12 cellular contexts compared by ENCODE assay signal in genomic region chr15:64004582-64004981, GRCh38. TPM values are rescaled to one million over a fixed set of nuclear protein-coding genes. Genes with fewer than 3 reads are reported as not detected.
DNase-seq lines count a peak whose midpoint lies in the region; ATAC-seq and TF ChIP-seq lines count a peak whose summit lies in the region.
"Had no signal": no experiment of that assay in that cellular context is flagged by ENCODE, and none has a peak within 500 bp of the region (broad histone marks: within the 10 kb centered on the region; RNA-seq: fewer than 3 reads in every experiment).

No MANE protein-coding gene starts in this region.

- no peaks in the 10 kb centered on the region for H3K79me2 ChIP-seq in mesendoderm (ENCODE audit: control insufficient read depth, insufficient read depth, low read length)

- no peak overlapping the region for H4K5ac ChIP-seq in mesendoderm (ENCODE audit: low read length)

- WGBS in mesendoderm (ENCODE audit: extremely low coverage, insufficient coverage, low lambda C conversion rate), result no CpG with 5 or more reads among the region's 5 CpGs

- H3K4me1 Mint-ChIP-seq in activated naive CD8-positive, alpha-beta T cell treated with anti-CD3 and anti-CD28 coated beads, Interleukin-2, amount 50 U/mL, for 24 hours, result peaks cover 31% of the 10 kb centered on the region

- no peak overlapping the region for H2BK15ac ChIP-seq in mesendoderm (replicated peaks; ENCODE audit: low read depth)

- H3K36me3 ChIP-seq in mesendoderm (ENCODE audit: control insufficient read depth, insufficient read depth, low read length), result no peaks in the 10 kb centered on the region
- H3K36me3 ChIP-seq: BE2C had no signal

- H2AK5ac ChIP-seq in mesendoderm (ENCODE audit: low read length), result no peak overlapping the region

- no peak for ATAC-seq in activated naive CD8-positive, alpha-beta T cell treated with anti-CD3 and anti-CD28 coated beads, Interleukin-2, amount 50 U/mL, for 24 hours

- no peaks in the 10 kb centered on the region for H3K79me1 ChIP-seq in mesendoderm (ENCODE audit: low read length)

- H3K27ac Mint-ChIP-seq in activated naive CD8-positive, alpha-beta T cell treated with anti-CD3 and anti-CD28 coated beads, Interleukin-2, amount 50 U/mL, for 24 hours, result no peak overlapping the region

- no peaks in the 10 kb centered on the region for H3K9me3 Mint-ChIP-seq in activated naive CD8-positive, alpha-beta T cell treated with anti-CD3 and anti-CD28 coated beads, Interleukin-2, amount 50 U/mL, for 24 hours
- H3K9me3 Mint-ChIP-seq: activated T-helper 1 cell treated with anti-CD3 and anti-CD28 coated beads, Interleukin-12 subunit alpha, Interleukin-12 subunit beta, Interleukin-2, Interleukin-4 antibody, amounts not matched to agents 30 ng/mL and 10 ng/mL and 1 ng/mL, durations not matched to agents 14 hours and 24 hours and 36 hours had no signal

- no peak overlapping the region for H3K18ac ChIP-seq in mesendoderm (ENCODE audit: low read length)

- no peak overlapping the region for H3K23ac ChIP-seq in mesendoderm (ENCODE audit: low read length)

- no peak overlapping the region for H3K56ac ChIP-seq in mesendoderm (ENCODE audit: low read length)

- H3K27me3 Mint-ChIP-seq in activated naive CD8-positive, alpha-beta T cell treated with anti-CD3 and anti-CD28 coated beads, Interleukin-2, amount 50 U/mL, for 24 hours, result peaks cover 2% of the 10 kb centered on the region

- no peak overlapping the region for H3K4me3 ChIP-seq in epithelial cell of proximal tubule (ENCODE audit: low read depth, low read length)
- no peak overlapping the region for H3K4me3 ChIP-seq in mesendoderm (ENCODE audit: low read length)

- H3K4me2 ChIP-seq in mesendoderm (ENCODE audit: low read length), result no peak overlapping the region

- H3K4ac ChIP-seq in mesendoderm (ENCODE audit: low read depth, low read length), result no peak overlapping the region

- no peak overlapping the region for H2BK120ac ChIP-seq in mesendoderm (ENCODE audit: low read depth, low read length)

- no peak overlapping the region for H4K8ac ChIP-seq in mesendoderm (ENCODE audit: low read depth, low read length)

- no peaks in the 10 kb centered on the region for H3K27me3 ChIP-seq in mesendoderm (ENCODE audit: insufficient read depth, low read length, poor library complexity)
- H3K27me3 ChIP-seq: BE2C had no signal

- no peak overlapping the region for H3K27ac ChIP-seq in mesendoderm (ENCODE audit: low read depth, low read length)
- H3K27ac ChIP-seq: HL-60 had no signal

- H2BK5ac ChIP-seq in mesendoderm (ENCODE audit: low read length), result no peak overlapping the region

- no peaks in the 10 kb centered on the region for H3K36me3 Mint-ChIP-seq in activated naive CD8-positive, alpha-beta T cell treated with anti-CD3 and anti-CD28 coated beads, Interleukin-2, amount 50 U/mL, for 24 hours (ENCODE audit: low read depth)

- no peak for TF ChIP-seq CTCF in epithelial cell of proximal tubule (conservative IDR thresholded peaks at IDR 0.05; ENCODE audit: low read depth, low read length)

- H3K4me3 Mint-ChIP-seq in activated naive CD8-positive, alpha-beta T cell treated with anti-CD3 and anti-CD28 coated beads, Interleukin-2, amount 50 U/mL, for 24 hours, result no peak overlapping the region
- H3K4me3 Mint-ChIP-seq: activated T-helper 1 cell treated with anti-CD3 and anti-CD28 coated beads, Interleukin-12 subunit alpha, Interleukin-12 subunit beta, Interleukin-2, Interleukin-4 antibody, amounts not matched to agents 30 ng/mL and 10 ng/mL and 1 ng/mL, durations not matched to agents 14 hours and 24 hours and 36 hours had no signal

- no peak overlapping the region for H3K9ac ChIP-seq in mesendoderm (ENCODE audit: low read length)

- no peaks in the 10 kb centered on the region for H3K4me1 ChIP-seq in mesendoderm (ENCODE audit: control insufficient read depth, low read depth, low read length)
- H3K4me1 ChIP-seq: BE2C had no signal

- DNase-seq in Caki2 (ENCODE audit: low read depth) (peak; percentile 89), M059J (ENCODE audit: low read depth) (peak; percentile 96), epithelial cell of proximal tubule (ENCODE audit: low read depth) (peak; percentile 91), mesendoderm (peak; percentile 24), NCI-H2227 treated with DMSO at 0.1 percent for 48 hours (lab: John Stamatoyannopoulos, UW) (no peak), NCI-H1417 treated with DMSO at 0.1 percent for 48 hours (lab: John Stamatoyannopoulos, UW) (no peak)
- no peak for DNase-seq in activated naive CD8-positive, alpha-beta T cell treated with anti-CD3 and anti-CD28 coated beads, Interleukin-2, amount 50 U/mL, for 24 hours
- no peak for DNase-seq in stimulated activated naive CD4-positive, alpha-beta T cell (lab: John Stamatoyannopoulos, UW)
- DNase-seq: activated CD4-positive, CD25-positive, alpha-beta regulatory T cell; BE2C had no signal

- in situ Hi-C loops in Caki2 (cut with HindIII; ENCODE audit: low pct_unique_long_range_greater_than_20kb, low sequenced_read_pairs), result no loop called here

RNA-seq across cellular contexts. Expression of gene DAPK2, which starts 41.7 kb away (rescaled TPM):
- 3.5 and 6.0 TPM in 2 replicates for total RNA-seq in Caki2 (2014; rRNA removed; shearing (Covaris generic); ENCODE audit: low replicate concordance)
- total RNA-seq in M059J (2014; rRNA removed; shearing (Covaris generic)), result 7.3 and 8.0 TPM in 2 replicates
- total RNA-seq in epithelial cell of proximal tubule, result 0.07 and 7.3 TPM in 2 replicates
- polyA plus RNA-seq in mesendoderm (2013, experiment 1 of 2), result 0.53 TPM
- 0.49 TPM for polyA plus RNA-seq in mesendoderm (2013, experiment 2 of 2)

Comparison
In these comparisons a context has a peak if more than half of its experiments do, and no peak if none do; other contexts are left out.
1. DNase-seq: peak in Caki2 (single experiment), M059J (single experiment), epithelial cell of proximal tubule (single experiment) and mesendoderm (single experiment); none in activated naive CD8-positive, alpha-beta T cell treated with anti-CD3 and anti-CD28 coated beads, Interleukin-2, amount 50 U/mL, for 24 hours (single experiment), stimulated activated naive CD4-positive, alpha-beta T cell (0 of 6), NCI-H2227 treated with DMSO at 0.1 percent for 48 hours (single experiment) and NCI-H1417 treated with DMSO at 0.1 percent for 48 hours (single experiment).